ENCODE assay signal across 13 cellular contexts in the genomic region with DNA sequence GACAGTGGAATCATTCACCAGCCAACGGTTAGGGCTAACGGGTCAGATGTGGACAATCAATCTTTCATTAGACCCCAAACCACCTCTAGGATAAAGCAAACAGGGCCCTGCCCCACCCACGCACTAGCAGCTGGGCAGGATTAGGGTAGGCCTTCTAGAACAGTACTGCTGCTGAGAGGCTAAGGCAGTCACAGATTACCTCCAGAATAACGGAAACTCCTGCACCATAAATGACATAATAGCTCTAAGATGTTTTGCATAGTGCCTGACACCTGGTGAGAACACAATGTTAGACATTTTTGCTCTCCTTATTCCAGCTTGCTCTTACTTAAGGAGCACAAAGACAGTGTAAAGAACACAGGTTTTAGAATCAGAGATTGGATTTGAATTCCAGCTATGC. TPM values are rescaled to one million over a fixed set of nuclear protein-coding genes. Genes with fewer than 3 reads are reported as not detected.
DNase-seq lines count a peak whose midpoint lies in the region; ATAC-seq, FAIRE-seq and TF ChIP-seq lines count a peak whose summit lies in the region.
"Had no signal": no experiment of that assay in that cellular context is flagged by ENCODE, and none has a peak within 500 bp of the region (broad histone marks: within the 10 kb centered on the region; RNA-seq: fewer than 3 reads in every experiment).

No MANE protein-coding gene starts in this region.

- no peaks in the 10 kb centered on the region for H3K36me3 ChIP-seq in heart left ventricle
- H3K36me3 ChIP-seq in GM12878 (ENCODE audit: control insufficient read depth in 2 of 2, insufficient read depth in 2 of 2, low read length in 1 of 2): no peaks in the 10 kb centered on the region
- no peaks in the 10 kb centered on the region for H3K36me3 ChIP-seq in upper lobe of right lung

- in situ Hi-C loops in GM12878 (cut with MboI): no loop called here

- RAD21 ChIA-PET in GM12878 (lab: Charles Lee; ENCODE audit: unreplicated experiment): no interaction called here

- WGBS in heart left ventricle, 4 donors: 85 to 94% (median 91%) methylated on average over 4 of the region's 4 CpGs
- WGBS in GM12878 (ENCODE audit: insufficient coverage, insufficient replicate concordance, low lambda C conversion rate, missing lambda C conversion rate): 17% methylated on average over 4 of the region's 4 CpGs

- H3K27ac ChIP-seq in heart left ventricle (no peak overlapping the region), GM12878 (ENCODE audit: control insufficient read depth, insufficient read depth) (no peak overlapping the region), upper lobe of right lung (no peak overlapping the region)

- no peak for DNase-seq in heart left ventricle
- no peak for DNase-seq in Right ventricle myocardium inferior (ENCODE audit: missing footprints)
- no peak for DNase-seq in GM12878 (ENCODE audit: low read depth, low spot score)
- no peak for DNase-seq in upper lobe of right lung
- DNase-seq in amniotic stem cell (lab: John Stamatoyannopoulos, UW): no peak
- no peak for DNase-seq in omental fat pad (ENCODE audit: low spot score)
- DNase-seq in GM10266 (ENCODE audit: extremely low spot score): no peak
- DNase-seq: activated CD4-positive, alpha-beta T cell treated with anti-CD3 and anti-CD28 coated beads, Interleukin-2, amount 50 U/mL, for 1 hour; NCI-H748 treated with DMSO at 0.1 percent for 48 hours; small intestine had no signal

- H4K20me1 ChIP-seq in GM12878 (ENCODE audit: control insufficient read depth, insufficient read depth): no peaks in the 10 kb centered on the region

- no peak for TF ChIP-seq POLR2A in heart left ventricle (IDR thresholded peaks at IDR 0.05)
- TF ChIP-seq POLR2A in GM12878 (IDR thresholded peaks at IDR 0.05; ENCODE audit: low read depth, low read length): no peak

- H3K9me3 ChIP-seq in heart left ventricle (no peaks in the 10 kb centered on the region), GM12878 (replicated peaks; ENCODE audit: control insufficient read depth, insufficient read depth, low read length) (no peaks in the 10 kb centered on the region), upper lobe of right lung (no peaks in the 10 kb centered on the region)

- H3K27me3 ChIP-seq in heart left ventricle: peaks cover 0 to 4% (median 0%) of the 10 kb centered on the region in 9 donors
- H3K27me3 ChIP-seq in GM12878 (replicated peaks in 1 of 2; ENCODE audit: control insufficient read depth in 2 of 2, insufficient read depth in 2 of 2, low read length in 1 of 2): peaks cover 16 to 20% of the 10 kb centered on the region in 2 experiments
- H3K27me3 ChIP-seq in upper lobe of right lung: no peaks in the 10 kb centered on the region

- POLR2A ChIA-PET in GM12878 (lab: Charles Lee): no interaction called here

- SMC1A ChIA-PET in GM12878 (lab: Charles Lee; ENCODE audit: uncharacterized antibody, unreplicated experiment): interaction anchor here (0.5 to 1.0 kb wide), 2 partner anchors 13 to 114 kb away, joined by 3 to 4 read pairs; no protein-coding TSS in a partner anchor

- H3K4me1 ChIP-seq in heart left ventricle: peaks cover 0 to 20% (median 8%) of the 10 kb centered on the region in 12 donors
- H3K4me1 ChIP-seq in GM12878 (ENCODE audit: control insufficient read depth, insufficient read depth, low read length): no peaks in the 10 kb centered on the region
- H3K4me1 ChIP-seq in upper lobe of right lung: peaks cover 18% of the 10 kb centered on the region

- ATAC-seq in heart left ventricle (no peak), Right ventricle myocardium inferior (no peak), HG03095 (IDR thresholded peaks at IDR 0.05; ENCODE audit: unreplicated experiment) (peak; percentile 57), GM12878 (peak; percentile 60), upper lobe of right lung (no peak), omental fat pad (ENCODE audit: low FRiP score) (no peak)

- TF ChIP-seq RAD21 in GM12878 (IDR thresholded peaks at IDR 0.05; ENCODE audit: insufficient read depth, low read depth, low read length): no peak

- H2AFZ ChIP-seq in GM12878 (ENCODE audit: control insufficient read depth, low read depth, low read length): no peak overlapping the region

- no peak overlapping the region for H3K9ac ChIP-seq in GM12878 (ENCODE audit: control insufficient read depth, insufficient read depth, low read length)

- BruUV-seq in GM12878 (replicated peaks; lab: Mats Ljungman, UMichigan): no TSS peak

- no peak for TF ChIP-seq EP300 in GM12878 (IDR thresholded peaks at IDR 0.05; ENCODE audit: borderline replicate concordance in 1 of 2, control insufficient read depth in 1 of 2, low read depth in 2 of 2, low read length in 2 of 2)

- CTCF ChIA-PET in GM12878 (lab: Yijun Ruan, JAX): interaction anchor here (0.6 to 1.4 kb wide), 2 partner anchors 19 to 1762 kb away, joined by 3 read pairs; no protein-coding TSS in a partner anchor

- intact Hi-C loops in heart left ventricle (cut with DNase I): no loop called here
- intact Hi-C loops in Right ventricle myocardium inferior (cut with DNase I): no loop called here
- intact Hi-C loops in GM12878 (cut with micrococcal nuclease; ENCODE audit: unreplicated experiment): no loop called here
- intact Hi-C loops in upper lobe of right lung (cut with DNase I): no loop called here

- TF ChIP-seq CTCF in heart left ventricle (IDR thresholded peaks at IDR 0.05) (no peak), GM12878 (IDR thresholded peaks at IDR 0.05 in 2 of 3, conservative IDR thresholded peaks at IDR 0.05 in 1 of 3; ENCODE audit: control insufficient read depth in 2 of 3, extremely low read depth in 1 of 3, insufficient read depth in 1 of 3, low read depth in 3 of 3, low read length in 3 of 3) (no peak), upper lobe of right lung (IDR thresholded peaks at IDR 0.05) (no peak), omental fat pad (IDR thresholded peaks at IDR 0.05) (no peak), GM10266 (IDR thresholded peaks at IDR 0.05; ENCODE audit: control insufficient read depth, insufficient read depth, low read depth, missing control alignments) (no peak)

- peak overlapping the region in 7 of 12 donors; percentile 65 to 87 (median 75) for H3K4me3 ChIP-seq in heart left ventricle
- H3K4me3 ChIP-seq in GM12878: no peak overlapping the region
- H3K4me3 ChIP-seq in upper lobe of right lung: peak overlapping the region; percentile 71

- no peak for FAIRE-seq in GM12878 (lab: Jason Lieb, UNC)
- FAIRE-seq: HepG2, small intestine had no signal

- H3K79me2 ChIP-seq in GM12878 (ENCODE audit: control insufficient read depth, insufficient read depth, low read length): no peaks in the 10 kb centered on the region

- no peak overlapping the region for H3K4me2 ChIP-seq in GM12878 (ENCODE audit: control insufficient read depth, insufficient read depth)

TF ChIP-seq in GM12878, 131 proteins besides CTCF, POLR2A, EP300 and RAD21:
- TF ChIP-seq EGR1 (IDR thresholded peaks at IDR 0.05; ENCODE audit: borderline replicate concordance in 1 of 2, low read depth in 2 of 2, low read length in 2 of 2) (0 out of 3 replicates have a peak, but pooled peaks of 1 of the 2 experiments have one; percentile 17), HDAC2 (IDR thresholded peaks at IDR 0.05) (no peak)

RNA-seq across cellular contexts. Expression of gene SYTL2, which starts 1.8 kb away (rescaled TPM):
- 1 to 10 TPM; 2.2 to 9.5 (median 6.3) TPM for total RNA-seq in heart left ventricle
- 1 to 10 TPM; 2.2 to 3.0 TPM for polyA plus RNA-seq in heart left ventricle
- total RNA-seq in Right ventricle myocardium inferior: 2.4 TPM
- 2.8 and 3.9 TPM in 2 replicates for total RNA-seq in GM12878 (2013; cell fraction: nucleolus; rRNA removed)
- 0.11 and 0.56 TPM in 2 replicates for total RNA-seq in GM12878 (2014; rRNA removed)
- total RNA-seq in GM12878 (2014; rRNA removed; fragmentation: Illumina TruSeq; extraction: Trizol): 0.18 and 0.45 TPM in 2 replicates
- total RNA-seq in GM12878 (2021): 0.31 and 0.40 TPM in 2 replicates
- not detected for polyA plus RNA-seq in GM12878 (2011; ENCODE audit: low read depth)
- polyA plus RNA-seq in GM12878 (2011; rRNA removed): 1.4 and 3.0 TPM in 2 replicates
- polyA plus RNA-seq in GM12878 (2011; cell fraction: cytosol; rRNA removed): 0.27 and 0.99 TPM in 2 replicates
- polyA plus RNA-seq in GM12878 (2011; cell fraction: nucleus; rRNA removed): 2.8 and 3.3 TPM in 2 replicates
- 0.18 and 0.27 TPM in 2 replicates for polyA plus RNA-seq in GM12878 (2012)
- polyA plus RNA-seq in GM12878 (2014; fragmentation: Illumina TruSeq; extraction: Trizol): 0.13 and 0.78 TPM in 2 replicates
- under 1 TPM in 1 of 2 experiments, not detected in 1; 0.02 TPM for polyA plus RNA-seq in GM12878 (2014; fragmentation: Nextera tagmentation; extraction: Ambion mirVana)
- 0.23 and 0.32 TPM in 2 replicates for polyA plus RNA-seq in GM12878 (2014; rRNA removed)
- polyA plus RNA-seq in GM12878 (2016; fragmentation: Nextera tagmentation; extraction: Ambion mirVana): under 1 TPM in 1 of 2 experiments, not detected in 1; 0.28 TPM
- 1.0 and 1.6 TPM in 2 replicates for polyA minus RNA-seq in GM12878 (2011; rRNA and poly(A)+ RNA removed)
- polyA minus RNA-seq in GM12878 (2011; cell fraction: cytosol; rRNA and poly(A)+ RNA removed): not detected in 2 replicates
- 1.3 and 2.6 TPM in 2 replicates for polyA minus RNA-seq in GM12878 (2011; cell fraction: nucleus; rRNA and poly(A)+ RNA removed)
- 36.5 TPM for total RNA-seq in upper lobe of right lung
- 10 to 100 TPM; 14.3 to 33.9 (median 17.8) TPM for total RNA-seq in omental fat pad

RNA-seq across cellular contexts. Expression of gene CCDC83, which starts 46.0 kb away (rescaled TPM):
- total RNA-seq in heart left ventricle: not detected
- polyA plus RNA-seq in heart left ventricle: not detected
- total RNA-seq in Right ventricle myocardium inferior: not detected
- not detected in 2 replicates for total RNA-seq in GM12878 (2013; cell fraction: nucleolus; rRNA removed)
- not detected in 2 replicates for total RNA-seq in GM12878 (2014; rRNA removed)
- not detected in 2 replicates for total RNA-seq in GM12878 (2014; rRNA removed; fragmentation: Illumina TruSeq; extraction: Trizol)
- not detected in 2 replicates for total RNA-seq in GM12878 (2021)
- polyA plus RNA-seq in GM12878 (2011; ENCODE audit: low read depth): not detected
- not detected in 2 replicates for polyA plus RNA-seq in GM12878 (2011; rRNA removed)
- not detected in 2 replicates for polyA plus RNA-seq in GM12878 (2011; cell fraction: cytosol; rRNA removed)
- not detected in 2 replicates for polyA plus RNA-seq in GM12878 (2011; cell fraction: nucleus; rRNA removed)
- polyA plus RNA-seq in GM12878 (2012): not detected in 2 replicates
- polyA plus RNA-seq in GM12878 (2014; fragmentation: Illumina TruSeq; extraction: Trizol): not detected in 2 replicates
- not detected for polyA plus RNA-seq in GM12878 (2014; fragmentation: Nextera tagmentation; extraction: Ambion mirVana)
- not detected in 2 replicates for polyA plus RNA-seq in GM12878 (2014; rRNA removed)
- not detected for polyA plus RNA-seq in GM12878 (2016; fragmentation: Nextera tagmentation; extraction: Ambion mirVana)
- not detected in 2 replicates for polyA minus RNA-seq in GM12878 (2011; rRNA and poly(A)+ RNA removed)
- polyA minus RNA-seq in GM12878 (2011; cell fraction: cytosol; rRNA and poly(A)+ RNA removed): not detected in 2 replicates
- polyA minus RNA-seq in GM12878 (2011; cell fraction: nucleus; rRNA and poly(A)+ RNA removed): not detected in 2 replicates
- total RNA-seq in upper lobe of right lung: not detected
- total RNA-seq in omental fat pad: 1 to 10 TPM in 1 of 4 donors, not detected in 3; 3.2 TPM
- total RNA-seq: dermis microvascular lymphatic vessel endothelial cell, HepG2 had no signal
- polyA plus RNA-seq: HepG2, small intestine had no signal

Comparison
In these comparisons a context has a peak if more than half of its experiments do, and no peak if none do; other contexts are left out.
1. ATAC-seq: peak in HG03095 (single experiment) and GM12878 (single experiment); none in heart left ventricle (0 of 4), Right ventricle myocardium inferior (single experiment), upper lobe of right lung (single experiment) and omental fat pad (single experiment).